In genomic region chr13:37053111-37053510, GRCh38 we compare ENCODE assay signal across 18 cellular contexts. TPM values are rescaled to one million over a fixed set of nuclear protein-coding genes. Genes with fewer than 3 reads are reported as not detected.
"Had no signal": no experiment of that assay in that cellular context is flagged by ENCODE, and none has a peak within 500 bp of the region (broad histone marks: within the 10 kb centered on the region; RNA-seq: fewer than 3 reads in every experiment).

No MANE protein-coding gene starts in this region.

RNA-seq across cellular contexts. Expression of gene CSNK1A1L, which starts 52.4 kb away (rescaled TPM):
- total RNA-seq: naive thymus-derived CD8-positive, alpha-beta T cell; natural killer cell treated with Interleukin-12 subunit alpha and Interleukin-12 subunit beta and Interleukin-15 and Interleukin-18, amount 100 ng/mL, for 72 hours; omental fat pad; osteocyte; pancreas; posterior vena cava; pulmonary artery endothelial cell; right atrium auricular region; sciatic nerve; smooth muscle cell; spleen; suprapubic skin; transverse colon; upper lobe of right lung; urinary bladder; uterus had no signal
- polyA plus RNA-seq: naive thymus-derived CD8-positive, alpha-beta T cell; neural cell; pancreas; smooth muscle cell; spleen; thymus; urinary bladder had no signal
